9 cellular contexts compared by ENCODE assay signal in the genomic region with DNA sequence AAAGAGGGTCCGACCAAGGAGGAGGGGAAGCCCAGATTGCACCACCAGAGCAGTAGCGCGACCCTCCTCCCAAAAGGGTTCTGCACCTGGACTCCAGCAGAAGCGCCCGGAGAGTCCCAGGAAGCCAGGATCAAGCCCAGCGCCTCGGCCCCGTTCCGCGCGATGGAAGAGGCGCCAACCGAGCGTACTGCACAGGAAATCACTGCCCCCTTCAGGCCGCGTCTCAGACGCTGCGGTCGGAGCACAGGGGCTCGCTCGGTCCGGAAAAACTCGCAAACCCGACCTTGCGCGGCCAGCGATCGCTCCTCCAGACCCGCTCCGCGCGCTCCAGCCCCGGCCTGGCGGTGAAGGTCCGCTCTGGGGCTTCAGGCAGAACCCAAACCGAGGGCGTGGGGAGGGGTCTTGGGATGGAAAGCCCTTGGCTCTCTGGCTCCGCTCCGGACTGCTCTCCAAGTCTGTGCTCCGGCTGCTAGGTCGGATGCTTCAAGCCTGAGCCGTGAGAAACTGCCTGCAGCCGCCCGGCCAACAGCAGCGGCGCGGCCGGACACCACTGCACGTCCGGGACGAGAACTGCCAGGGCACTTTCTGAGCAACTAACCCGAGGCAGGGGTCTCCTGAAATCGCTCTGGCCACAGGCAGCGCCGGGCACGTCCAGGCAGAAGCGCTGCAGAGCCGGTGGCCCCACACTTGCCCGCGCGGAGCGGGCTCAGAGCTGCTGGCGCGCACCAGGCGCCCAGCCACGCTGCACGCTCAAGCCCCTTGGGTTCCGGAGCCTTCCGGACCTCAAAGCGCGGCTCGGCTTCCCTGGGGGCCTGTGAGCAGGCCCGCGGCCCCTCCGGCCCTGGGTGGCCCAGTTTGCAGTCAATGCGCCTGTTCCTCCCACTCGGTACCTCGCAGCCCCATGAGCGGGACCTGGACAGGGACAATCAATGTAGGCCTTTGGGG. TPM values are rescaled to one million over a fixed set of nuclear protein-coding genes. Genes with fewer than 3 reads are reported as not detected.
DNase-seq lines count a peak whose midpoint lies in the region; ATAC-seq and TF ChIP-seq lines count a peak whose summit lies in the region.
"Had no signal": no experiment of that assay in that cellular context is flagged by ENCODE, and none has a peak within 500 bp of the region (broad histone marks: within the 10 kb centered on the region; RNA-seq: fewer than 3 reads in every experiment).

No MANE protein-coding gene starts in this region.

- H3F3A ChIP-seq in PC-3 (ENCODE audit: low read length, unreplicated experiment): no peaks in the 10 kb centered on the region

- no peaks in the 10 kb centered on the region for H3K4me1 ChIP-seq in PC-3 (ENCODE audit: insufficient read depth, low read length)

- peak overlapping the region; percentile 91 for H3K4me2 ChIP-seq in PC-3 (ENCODE audit: low read length)

- peaks cover 30% of the 10 kb centered on the region for H3K27me3 ChIP-seq in PC-3 (ENCODE audit: low read length)

- H3K9ac ChIP-seq in PC-3 (ENCODE audit: low read length): no peak overlapping the region

- no peaks in the 10 kb centered on the region for H3K79me2 ChIP-seq in PC-3 (ENCODE audit: low read length)

- peak; percentile 21 for DNase-seq in DMS153 (lab: John Stamatoyannopoulos, UW)
- peak; percentile 15 for DNase-seq in HFF-Myc (ENCODE audit: extremely low read depth, low read depth)
- DNase-seq in PC-3: peak; percentile 61
- peak; percentile 21 to 23 for DNase-seq in erythroblast (lab: John Stamatoyannopoulos, UW)
- peak; percentile 15 for DNase-seq in mucosa of gallbladder (ENCODE audit: low spot score)
- no peak for DNase-seq in pons (ENCODE audit: low spot score)
- no peak for DNase-seq in NAMALWA (ENCODE audit: low spot score)
- DNase-seq: activated B cell treated with CpG ODN at 0.5 μM for 24 hours had no signal

- peak overlapping the region; percentile 73 for H2AFZ ChIP-seq in PC-3 (ENCODE audit: low read length)

- no peak for TF ChIP-seq POLR2A in erythroblast (IDR thresholded peaks at IDR 0.05; ENCODE audit: low read length)

- no peaks in the 10 kb centered on the region for H3K9me2 ChIP-seq in PC-3 (replicated peaks; ENCODE audit: low read length)

- BruUV-seq in PC-3 (replicated peaks; lab: Mats Ljungman, UMichigan): no TSS peak

- POLR2A ChIA-PET in PC-3 (lab: Charles Lee; ENCODE audit: unreplicated experiment): no interaction called here

- ATAC-seq in PC-3 (peak; percentile 85), GM18520 (IDR thresholded peaks at IDR 0.05; ENCODE audit: unreplicated experiment) (no peak)

- no peaks in the 10 kb centered on the region for H4K20me1 ChIP-seq in PC-3 (ENCODE audit: low read length)

- H3K36me3 ChIP-seq in PC-3 (ENCODE audit: low read depth, low read length): no peaks in the 10 kb centered on the region

- CTCF ChIA-PET in PC-3 (lab: Charles Lee): no interaction called here

- no peak overlapping the region for H3K27ac ChIP-seq in PC-3 (ENCODE audit: low read length)

- H3K9me3 ChIP-seq in PC-3 (ENCODE audit: low read length): no peaks in the 10 kb centered on the region

- H3K4me3 ChIP-seq in HFF-Myc (replicated peaks; ENCODE audit: low read depth, low read length) (no peak overlapping the region), PC-3 (ENCODE audit: low read length) (peak overlapping the region; percentile 60)

- intact Hi-C loops in PC-3 (cut with micrococcal nuclease): loop anchor here (1.0 to 10.0 kb wide), 3 partner anchors 50 to 392 kb away; no protein-coding TSS in a partner anchor

- TF ChIP-seq CTCF in HFF-Myc (IDR thresholded peaks at IDR 0.05; ENCODE audit: low read depth, low read length, missing control alignments) (peak; percentile 62), PC-3 (conservative IDR thresholded peaks at IDR 0.05; ENCODE audit: low read depth, low read length) (peak; percentile 58)

RNA-seq across cellular contexts. Expression of a gene that starts 1.3 kb away (rescaled TPM):
- total RNA-seq in PC-3 (2014; rRNA removed) (0.44 and 1.7 TPM in 2 replicates), mucosa of gallbladder (0.29 TPM)
- total RNA-seq: activated B cell treated with CpG ODN at 0.5 μM for 24 hours had no signal

Comparison
In these comparisons a context has a peak if more than half of its experiments do, and no peak if none do; other contexts are left out.
1. DNase-seq: peak in DMS153 (single experiment), HFF-Myc (single experiment), PC-3 (single experiment), erythroblast (2 of 2) and mucosa of gallbladder (single experiment); none in pons (single experiment) and NAMALWA (single experiment).